In genomic region chr10:95394161-95394880, GRCh38 we compare ENCODE assay signal across 9 cellular contexts.
DNase-seq lines count a peak whose midpoint lies in the region; ATAC-seq, FAIRE-seq and TF ChIP-seq lines count a peak whose summit lies in the region.
"Had no signal": no experiment of that assay in that cellular context is flagged by ENCODE, and none has a peak within 500 bp of the region (broad histone marks: within the 10 kb centered on the region; RNA-seq: fewer than 3 reads in every experiment).

No MANE protein-coding gene starts in this region.

- H3K4me1 ChIP-seq in effector memory CD4-positive, alpha-beta T cell (ENCODE audit: control insufficient read depth, insufficient read depth, low read length, poor library complexity, severe bottlenecking): no peaks in the 10 kb centered on the region

- no peaks in the 10 kb centered on the region for H3K9me3 ChIP-seq in effector memory CD4-positive, alpha-beta T cell (ENCODE audit: control insufficient read depth, low read length)

- ATAC-seq in GM21717 (IDR thresholded peaks at IDR 0.05; ENCODE audit: unreplicated experiment): peak; percentile 53
- no peak for ATAC-seq in GM19397 (IDR thresholded peaks at IDR 0.05; ENCODE audit: unreplicated experiment)

- no peaks in the 10 kb centered on the region for H3K27me3 ChIP-seq in effector memory CD4-positive, alpha-beta T cell (replicated peaks; ENCODE audit: control insufficient read depth, insufficient read depth, low read length, poor library complexity, severe bottlenecking)

- FAIRE-seq in GM12891 (lab: Jason Lieb, UNC): peak; percentile 87

- no peaks in the 10 kb centered on the region for H3K36me3 ChIP-seq in effector memory CD4-positive, alpha-beta T cell (ENCODE audit: control insufficient read depth, insufficient read depth, low read length)

- no peak for TF ChIP-seq POLR2A in GM12891 (IDR thresholded peaks at IDR 0.05; ENCODE audit: low read depth, low read length)

- DNase-seq in GM12891 (ENCODE audit: insufficient read length, low spot score): no peak
- peak; percentile 17 for DNase-seq in NOMO-1 treated with DMSO at 0.1 percent for 48 hours (lab: John Stamatoyannopoulos, UW; ENCODE audit: unreplicated experiment)
- peak; percentile 94 for DNase-seq in islet precursor cell
- no peak for DNase-seq in 8988T
- no peak for DNase-seq in effector memory CD4-positive, alpha-beta T cell
- no peak for DNase-seq in GM03348 (ENCODE audit: low spot score)

- H3K4me3 ChIP-seq in effector memory CD4-positive, alpha-beta T cell (ENCODE audit: insufficient read depth, low read depth, low read length, poor library complexity, severe bottlenecking): no peak overlapping the region
- H3K4me3 ChIP-seq: SK-N-MC had no signal

- H3K27ac ChIP-seq in effector memory CD4-positive, alpha-beta T cell (ENCODE audit: insufficient read depth, low read length, poor library complexity, severe bottlenecking): no peak overlapping the region
- H3K27ac ChIP-seq: SK-N-MC had no signal

TF ChIP-seq in GM12891, 5 proteins besides CTCF, POLR2A, EP300 and RAD21:
- TF ChIP-seq POU2F2 (IDR thresholded peaks at IDR 0.05; ENCODE audit: low read depth, low read length): no peak
- TF ChIP-seq SPI1 (IDR thresholded peaks at IDR 0.05; ENCODE audit: low read depth, low read length): no peak
- TF ChIP-seq TAF1 (IDR thresholded peaks at IDR 0.05; ENCODE audit: low read depth, low read length): no peak
- TF ChIP-seq POLR2AphosphoS5 (IDR thresholded peaks at IDR 0.05; ENCODE audit: low read depth, low read length): no peak
- no peak for TF ChIP-seq PAX5 (IDR thresholded peaks at IDR 0.05; ENCODE audit: insufficient read depth, low read length, severe bottlenecking)

Comparison
In these comparisons a context has a peak if more than half of its experiments do, and no peak if none do; other contexts are left out.
1. DNase-seq: peak in NOMO-1 treated with DMSO at 0.1 percent for 48 hours (single experiment) and islet precursor cell (single experiment); none in GM12891 (single experiment), 8988T (single experiment), effector memory CD4-positive, alpha-beta T cell (0 of 3) and GM03348 (single experiment).